9 cellular contexts compared by ENCODE assay signal in the genomic region with DNA sequence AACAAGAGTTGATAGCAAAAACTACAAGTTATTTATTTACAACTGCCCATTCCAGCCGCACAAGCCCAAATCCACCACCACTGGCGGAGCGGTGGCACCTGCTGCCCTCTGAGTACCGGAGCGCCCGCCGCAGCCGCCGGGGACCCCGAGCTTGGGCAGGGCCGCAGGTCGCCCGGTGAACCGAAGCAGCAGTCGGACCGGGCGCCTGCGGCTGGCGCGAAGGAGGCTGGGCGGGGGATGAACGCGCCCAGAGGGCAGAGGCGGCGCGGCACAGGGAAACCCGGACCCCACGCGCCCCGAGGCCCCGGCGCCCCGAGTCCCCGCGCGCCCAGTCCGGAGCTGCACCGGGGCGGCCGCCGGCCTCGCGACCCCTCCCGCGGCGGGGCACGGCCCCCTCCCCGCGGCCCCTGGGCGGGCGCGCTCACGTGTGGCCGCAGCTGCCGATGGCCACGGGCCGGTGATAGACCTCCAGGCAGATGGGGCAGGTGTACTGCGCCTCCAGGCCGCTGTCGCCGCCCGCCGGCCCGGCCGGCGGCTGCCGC. TPM values are rescaled to one million over a fixed set of nuclear protein-coding genes. Genes with fewer than 3 reads are reported as not detected.
A peak's percentile ranks its signal among the peaks of the same experiment; 100 is the strongest.
DNase-seq lines count a peak whose midpoint lies in the region; ATAC-seq, FAIRE-seq and TF ChIP-seq lines count a peak whose summit lies in the region.
"Had no signal": no experiment of that assay in that cellular context is flagged by ENCODE, and none has a peak within 500 bp of the region (broad histone marks: within the 10 kb centered on the region; RNA-seq: fewer than 3 reads in every experiment).

No MANE protein-coding gene starts in this region.

- no peak for TF ChIP-seq CTCF in Loucy (conservative IDR thresholded peaks at IDR 0.05; ENCODE audit: low read length)
- TF ChIP-seq CTCF in bronchial epithelial cell (IDR thresholded peaks at IDR 0.05; ENCODE audit: insufficient read depth, low read length, severe bottlenecking) = no peak
- TF ChIP-seq CTCF in lower leg skin (IDR thresholded peaks at IDR 0.05) = no peak
- TF ChIP-seq CTCF in transverse colon (IDR thresholded peaks at IDR 0.05) = no peak

- peaks cover 41% of the 10 kb centered on the region for H3K79me2 ChIP-seq in Loucy (ENCODE audit: insufficient read depth, low read length)

- intact Hi-C loops in lower leg skin (cut with DNase I; ENCODE audit: low total_unique reads) = no loop called here
- intact Hi-C loops in transverse colon (cut with DNase I; ENCODE audit: low total_unique reads) = no loop called here

- H3K4me3 ChIP-seq in GM08714 (ENCODE audit: low read length) = peak overlapping the region; percentile 94
- peak overlapping the region; percentile 81 for H3K4me3 ChIP-seq in Loucy (ENCODE audit: low read length, poor library complexity, severe bottlenecking)
- peak overlapping the region; percentile 99 for H3K4me3 ChIP-seq in bronchial epithelial cell (ENCODE audit: low read depth, low read length)
- peak overlapping the region; percentile 80 for H3K4me3 ChIP-seq in lower leg skin (ENCODE audit: low read depth, poor library complexity, severe bottlenecking)
- peak overlapping the region; percentile 80 to 96 (median 92) for H3K4me3 ChIP-seq in transverse colon

- H3K27me3 ChIP-seq in Loucy (ENCODE audit: insufficient read depth, low read length, poor library complexity, severe bottlenecking) = no peaks in the 10 kb centered on the region
- H3K27me3 ChIP-seq in bronchial epithelial cell (ENCODE audit: control insufficient read depth, insufficient read depth, low read length) = no peaks in the 10 kb centered on the region
- H3K27me3 ChIP-seq in transverse colon = no peaks in the 10 kb centered on the region

- no peak for TF ChIP-seq EP300 in transverse colon (IDR thresholded peaks at IDR 0.05; ENCODE audit: low read depth)

- H3K9ac ChIP-seq in Loucy (ENCODE audit: low read depth, low read length, poor library complexity, severe bottlenecking) = peak overlapping the region; percentile 68

- H3K27ac ChIP-seq in transverse colon = peak overlapping the region; percentile 85 to 88 (median 86)

- no peak for TF ChIP-seq POLR2A in lower leg skin (IDR thresholded peaks at IDR 0.05)
- TF ChIP-seq POLR2A in transverse colon (IDR thresholded peaks at IDR 0.05) = no peak

- no peaks in the 10 kb centered on the region for H3F3A ChIP-seq in Loucy (ENCODE audit: low read depth)

- in situ Hi-C loops in transverse colon (cut with MboI; ENCODE audit: low pct_ligation_motif_present in 1 of 4, low pct_unique_long_range_greater_than_20kb in 1 of 4, low sequenced_read_pairs in 3 of 4) (no loop called here), G401 (cut with HindIII; ENCODE audit: low sequenced_read_pairs) (no loop called here)

- H3K36me3 ChIP-seq in Loucy (ENCODE audit: insufficient read depth, low read length) (no peaks in the 10 kb centered on the region), bronchial epithelial cell (ENCODE audit: control insufficient read depth, insufficient read depth, low read length) (peaks cover 6% of the 10 kb centered on the region), transverse colon (no peaks in the 10 kb centered on the region)

- no peaks in the 10 kb centered on the region for H3K9me3 ChIP-seq in Loucy (ENCODE audit: insufficient read depth, low read depth, low read length)
- no peaks in the 10 kb centered on the region for H3K9me3 ChIP-seq in transverse colon

- no peaks in the 10 kb centered on the region for H3K9me2 ChIP-seq in Loucy (replicated peaks; ENCODE audit: low read depth, low read length)

- H3K4me1 ChIP-seq in Loucy (ENCODE audit: insufficient read depth, low read length, poor library complexity, severe bottlenecking) = peaks cover 29% of the 10 kb centered on the region
- peaks cover 20 to 36% (median 31%) of the 10 kb centered on the region in 4 donors for H3K4me1 ChIP-seq in transverse colon

- WGBS in lower leg skin, 2 donors = 0 to 1% methylated on average over 10 to 43 of the region's 67 CpGs
- WGBS in transverse colon (ENCODE audit: low coverage in 1 of 2), 2 donors = 1% methylated on average over 22 of the region's 67 CpGs; no CpG with 5 or more reads in 1 of the 2 donors

- no peaks in the 10 kb centered on the region for H4K20me1 ChIP-seq in Loucy (ENCODE audit: insufficient read depth, low read length, poor library complexity, severe bottlenecking)

- DNase-seq in bronchial epithelial cell (ENCODE audit: low read depth) (no peak), lower leg skin (ENCODE audit: low spot score in 2 of 2) (no peak), transverse colon (peak; percentile 39), NCI-H774 (lab: John Stamatoyannopoulos, UW) (no peak), G401 (ENCODE audit: low spot score) (no peak)

- H3K4me2 ChIP-seq in Loucy (ENCODE audit: low read depth, low read length, poor library complexity, severe bottlenecking) = peak overlapping the region; percentile 97

- no peak overlapping the region for H2AFZ ChIP-seq in Loucy (ENCODE audit: low read length)

- FAIRE-seq in bronchial epithelial cell (lab: Jason Lieb, UNC) = no peak
- FAIRE-seq: TTC549 had no signal

- ATAC-seq in GM21723 (IDR thresholded peaks at IDR 0.05; ENCODE audit: unreplicated experiment) = peak; percentile 22

RNA-seq across cellular contexts. Expression of gene RNF166, which starts 0.4 kb away (rescaled TPM):
- total RNA-seq in bronchial epithelial cell (6.8 and 9.7 TPM in 2 replicates), lower leg skin (10 to 100 TPM; 14.7 to 21.8 (median 17.7) TPM), transverse colon (10 to 100 TPM; 10.3 to 15.3 (median 14.4) TPM)
- total RNA-seq in G401 (2014; rRNA removed; shearing (Covaris generic)) = 22.3 and 31.3 TPM in 2 replicates

RNA-seq across cellular contexts. Expression of gene CTU2, which starts 0.5 kb away (rescaled TPM):
- total RNA-seq in bronchial epithelial cell (11.3 and 31.1 TPM in 2 replicates), lower leg skin (1 to 10 TPM; 9.4 to 9.9 (median 9.5) TPM), transverse colon (1 to 10 TPM in 3 of 4 donors, not detected in 1; 2.8 to 5.6 (median 4.2) TPM)
- total RNA-seq in G401 (2014; rRNA removed; shearing (Covaris generic)) = 14.7 and 21.8 TPM in 2 replicates

RNA-seq across cellular contexts. Expression of gene SNAI3, which starts 19.5 kb away (rescaled TPM):
- total RNA-seq in bronchial epithelial cell = 0.26 TPM in 1 of 2 replicates, not detected in the other
- total RNA-seq in lower leg skin = under 1 TPM; 0.17 to 0.81 (median 0.29) TPM
- total RNA-seq in transverse colon = 1 to 10 TPM in 1 of 4 donors, under 1 TPM in 2, not detected in 1; 0.27 to 2.9 (median 0.75) TPM
- total RNA-seq in G401 (2014; rRNA removed; shearing (Covaris generic)) = 0.18 and 0.88 TPM in 2 replicates

RNA-seq across cellular contexts. Expression of gene MVD, which starts 42.9 kb away (rescaled TPM):
- total RNA-seq in bronchial epithelial cell (34.6 and 56.6 TPM in 2 replicates), lower leg skin (10 to 100 TPM; 40.2 to 93.5 (median 67.1) TPM), transverse colon (10 to 100 TPM; 20.5 to 75.6 (median 47.3) TPM)
- 48.9 and 63.5 TPM in 2 replicates for total RNA-seq in G401 (2014; rRNA removed; shearing (Covaris generic))

RNA-seq across cellular contexts. Expression of gene CYBA, which starts 55.0 kb away (rescaled TPM):
- total RNA-seq in bronchial epithelial cell (134 and 181 TPM in 2 replicates), lower leg skin (10 to 100 TPM; 30.5 to 93.2 (median 44.7) TPM), transverse colon (100 to 1,000 TPM; 258 to 306 (median 291) TPM)
- 299 and 403 TPM in 2 replicates for total RNA-seq in G401 (2014; rRNA removed; shearing (Covaris generic))
